ENCODE assay signal across 16 cellular contexts in the genomic region with DNA sequence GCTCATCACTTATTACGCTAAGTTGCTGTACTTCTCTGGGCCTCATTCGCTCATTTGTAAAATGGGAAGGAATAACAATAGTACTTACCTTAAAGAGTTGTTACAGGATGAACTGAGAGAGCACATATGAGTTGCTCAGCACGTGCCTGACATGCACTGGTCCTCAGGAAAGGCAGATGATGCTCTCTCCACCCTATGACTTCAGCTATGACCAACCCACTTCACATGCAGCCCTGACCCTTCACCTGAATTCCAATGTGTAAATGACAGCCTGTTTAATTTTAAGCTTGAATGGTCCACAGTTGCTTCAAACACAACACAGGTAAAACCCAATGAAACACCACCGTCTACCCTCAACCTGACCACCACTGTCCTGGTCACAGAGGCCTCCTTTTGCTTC. TPM values are rescaled to one million over a fixed set of nuclear protein-coding genes. Genes with fewer than 3 reads are reported as not detected.
DNase-seq lines count a peak whose midpoint lies in the region; ATAC-seq, FAIRE-seq and TF ChIP-seq lines count a peak whose summit lies in the region.
"Had no signal": no experiment of that assay in that cellular context is flagged by ENCODE, and none has a peak within 500 bp of the region (broad histone marks: within the 10 kb centered on the region; RNA-seq: fewer than 3 reads in every experiment).

No MANE protein-coding gene starts in this region.

- TF ChIP-seq RAD21 in HCT116 (IDR thresholded peaks at IDR 0.05; ENCODE audit: low read depth), result no peak

- no peaks in the 10 kb centered on the region for H3K27me3 Mint-ChIP-seq in Caco-2 (ENCODE audit: insufficient read depth, unreplicated experiment)
- H3K27me3 Mint-ChIP-seq: central memory CD8-positive, alpha-beta T cell had no signal

- H3K4me2 ChIP-seq in HCT116 (ENCODE audit: low read length), result peak overlapping the region; percentile 29
- no peak overlapping the region for H3K4me2 ChIP-seq in osteoblast (ENCODE audit: insufficient read depth, low read length)

- H3K79me2 ChIP-seq in HCT116 (ENCODE audit: insufficient read depth, low read length), result no peaks in the 10 kb centered on the region
- peaks cover 79% of the 10 kb centered on the region for H3K79me2 ChIP-seq in osteoblast (ENCODE audit: insufficient read depth, low read length)

- BruUV-seq in HCT116 (replicated peaks; lab: Mats Ljungman, UMichigan) (no TSS peak), Caco-2 (replicated peaks; lab: Mats Ljungman, UMichigan) (no TSS peak)

- H3K9me3 Mint-ChIP-seq in Caco-2 (ENCODE audit: unreplicated experiment), result no peaks in the 10 kb centered on the region
- H3K9me3 Mint-ChIP-seq: activated T-cell treated with anti-CD3 and anti-CD28 coated beads, Interleukin-2, amount 50 U/mL, for 4 hours; CD14-positive monocyte; central memory CD8-positive, alpha-beta T cell had no signal

- TF ChIP-seq CTCF in HCT116 (IDR thresholded peaks at IDR 0.05 in 2 of 3, conservative IDR thresholded peaks at IDR 0.05 in 1 of 3; ENCODE audit: borderline replicate concordance in 1 of 3, insufficient read depth in 1 of 3, low read depth in 2 of 3, low read length in 2 of 3) (no peak), osteoblast (IDR thresholded peaks at IDR 0.05; ENCODE audit: extremely low read depth, low read depth, low read length) (no peak), Caco-2 (IDR thresholded peaks at IDR 0.05; ENCODE audit: insufficient read depth in 1 of 2, low read depth in 1 of 2, low read length in 1 of 2, severe bottlenecking in 1 of 2, unreplicated experiment in 1 of 2) (no peak), GM10266 (IDR thresholded peaks at IDR 0.05; ENCODE audit: control insufficient read depth, insufficient read depth, low read depth, missing control alignments) (no peak)

- no peaks in the 10 kb centered on the region for H4K20me1 ChIP-seq in HCT116 (ENCODE audit: insufficient read depth)
- peaks cover 42% of the 10 kb centered on the region for H4K20me1 ChIP-seq in osteoblast (ENCODE audit: insufficient read depth, low read length)

- no peak overlapping the region for H3K9ac ChIP-seq in HCT116 (ENCODE audit: low read length)

- FAIRE-seq in RCC 7860 (lab: Jason Lieb, UNC), result no peak
- FAIRE-seq: endometrium, islet of Langerhans had no signal

- DNase-seq in HCT116 (ENCODE audit: low read depth, low spot score) (no peak), RCC 7860 (ENCODE audit: low spot score) (peak; percentile 41), fibroblast of peridontal ligament (ENCODE audit: extremely low read depth) (peak; percentile 37), osteoblast (ENCODE audit: insufficient read length, low spot score, missing footprints) (no peak), Caco-2 (no peak), GM10266 (ENCODE audit: extremely low spot score) (no peak), CD1c-positive myeloid dendritic cell (ENCODE audit: extremely low spot score) (no peak)
- no peak for DNase-seq in stimulated activated naive CD4-positive, alpha-beta T cell treated with Interleukin-2 at 50 U/mL for 16 hours (lab: John Stamatoyannopoulos, UW)
- DNase-seq: activated T-cell treated with anti-CD3 and anti-CD28 coated beads, Interleukin-2, amount 50 U/mL, for 4 hours; Karpas-422; NCI-H446; occipital lobe had no signal

- H3K27ac Mint-ChIP-seq in Caco-2 (ENCODE audit: unreplicated experiment), result no peak overlapping the region

- no peaks in the 10 kb centered on the region for H3K9me2 ChIP-seq in HCT116 (ENCODE audit: insufficient read depth)

- TF ChIP-seq POLR2A in HCT116 (IDR thresholded peaks at IDR 0.05; ENCODE audit: borderline replicate concordance, extremely low read depth, insufficient read depth, insufficient read length), result no peak

- H3K4me3 Mint-ChIP-seq in Caco-2 (ENCODE audit: unreplicated experiment), result no peak overlapping the region
- H3K4me3 Mint-ChIP-seq: activated T-cell treated with anti-CD3 and anti-CD28 coated beads, Interleukin-2, amount 50 U/mL, for 4 hours; CD14-positive monocyte; central memory CD8-positive, alpha-beta T cell had no signal

- H3K4me1 ChIP-seq in HCT116 (ENCODE audit: control insufficient read depth in 1 of 2, insufficient read depth in 2 of 2, low read length in 2 of 2) (peaks cover 48 to 72% of the 10 kb centered on the region in 2 experiments), osteoblast (ENCODE audit: insufficient read depth, low read length) (peaks cover 45% of the 10 kb centered on the region), Caco-2 (no peaks in the 10 kb centered on the region)

- peaks cover 13% of the 10 kb centered on the region for H3K4me1 Mint-ChIP-seq in Caco-2 (ENCODE audit: low read depth, unreplicated experiment)
- H3K4me1 Mint-ChIP-seq: central memory CD8-positive, alpha-beta T cell had no signal

- RAD21 ChIA-PET in HCT116 (lab: Charles Lee; ENCODE audit: low non-redundant PET in 1 of 2, low total read pairs in 2 of 2, uncharacterized antibody in 2 of 2, unreplicated experiment in 2 of 2), result no interaction called here

- CTCF ChIA-PET in HCT116 (lab: Charles Lee) (no interaction called here), Caco-2 (lab: Charles Lee) (no interaction called here)

- POLR2A ChIA-PET in HCT116 (lab: Charles Lee) (interaction anchor here (0.8 to 1.7 kb wide), 3 partner anchors 9 to 17 kb away, joined by 3 to 5 read pairs (median 4); no protein-coding TSS in a partner anchor), Caco-2 (lab: Charles Lee) (no interaction called here)

- no peak; the same call in 1 of the 2 replicates for ATAC-seq in HCT116
- ATAC-seq: activated T-cell treated with anti-CD3 and anti-CD28 coated beads, Interleukin-2, amount 50 U/mL, for 4 hours had no signal

- intact Hi-C loops in HCT116 (cut with micrococcal nuclease), result no loop called here
- intact Hi-C loops in Caco-2 (cut with micrococcal nuclease; ENCODE audit: unreplicated experiment), result no loop called here

- H3K27me3 ChIP-seq in HCT116 (ENCODE audit: insufficient read depth, low read length) (no peaks in the 10 kb centered on the region), osteoblast (ENCODE audit: insufficient read depth, low read length) (no peaks in the 10 kb centered on the region), Caco-2 (replicated peaks; ENCODE audit: control insufficient read depth, insufficient read depth, low read length) (no peaks in the 10 kb centered on the region)

- H3K36me3 Mint-ChIP-seq in Caco-2 (ENCODE audit: insufficient read depth, unreplicated experiment), result no peaks in the 10 kb centered on the region
- H3K36me3 Mint-ChIP-seq: CD14-positive monocyte had no signal

- H3K27ac ChIP-seq in HCT116 (ENCODE audit: low read depth, low read length) (no peak overlapping the region), osteoblast (ENCODE audit: low read depth, low read length) (peak overlapping the region; percentile 13)

- H3K4me3 ChIP-seq in HCT116 (replicated peaks in 1 of 2; ENCODE audit: low read depth in 1 of 2, low read length in 2 of 2), result no peak overlapping the region
- no peak overlapping the region for H3K4me3 ChIP-seq in osteoblast (ENCODE audit: insufficient read depth, low read length)
- no peak overlapping the region for H3K4me3 ChIP-seq in Caco-2 (ENCODE audit: low read depth, low read length)

- H2AFZ ChIP-seq in HCT116 (ENCODE audit: low read depth, low read length, poor library complexity, severe bottlenecking) (no peak overlapping the region), osteoblast (ENCODE audit: low read length) (no peak overlapping the region)

- H3K36me3 ChIP-seq in HCT116 (ENCODE audit: control insufficient read depth in 1 of 2, insufficient read depth in 2 of 2, low read length in 2 of 2), result no peaks in the 10 kb centered on the region
- H3K36me3 ChIP-seq in osteoblast (ENCODE audit: insufficient read depth, low read length), result no peaks in the 10 kb centered on the region
- H3K36me3 ChIP-seq in Caco-2 (ENCODE audit: control insufficient read depth, insufficient read depth, low read length), result no peaks in the 10 kb centered on the region

- H3K9me3 ChIP-seq in HCT116 (ENCODE audit: control insufficient read depth in 1 of 2, insufficient read depth in 1 of 2, low read depth in 1 of 2, low read length in 2 of 2) (no peaks in the 10 kb centered on the region), osteoblast (ENCODE audit: low read depth, low read length) (no peaks in the 10 kb centered on the region), Caco-2 (no peaks in the 10 kb centered on the region)

TF ChIP-seq in HCT116, 20 proteins besides CTCF, POLR2A, EP300 and RAD21 (continues in another document):
- no peak for TF ChIP-seq ZFX (IDR thresholded peaks at IDR 0.05)
- TF ChIP-seq ZNF274 (IDR thresholded peaks at IDR 0.05; ENCODE audit: low read depth, low read length), result no peak
- TF ChIP-seq YY1 (IDR thresholded peaks at IDR 0.05; ENCODE audit: extremely low read depth, insufficient replicate concordance, low read depth, low read length), result no peak
- TF ChIP-seq JUND (IDR thresholded peaks at IDR 0.05), result no peak
- TF ChIP-seq EGR1 (IDR thresholded peaks at IDR 0.05; ENCODE audit: low read depth), result no peak
- TF ChIP-seq CEBPB (IDR thresholded peaks at IDR 0.05; ENCODE audit: low read depth), result no peak
- TF ChIP-seq TCF7L2 (IDR thresholded peaks at IDR 0.05; ENCODE audit: borderline replicate concordance, extremely low read depth, insufficient read depth, insufficient read length), result no peak
- TF ChIP-seq FOSL1 (IDR thresholded peaks at IDR 0.05; ENCODE audit: low read depth), result no peak
- TF ChIP-seq POLR2AphosphoS5 (IDR thresholded peaks at IDR 0.05; ENCODE audit: low read depth, low read length), result no peak
- TF ChIP-seq SP1 (IDR thresholded peaks at IDR 0.05; ENCODE audit: low read depth), result 0 out of 2 replicates have a peak, but pooled peaks have one; percentile 18
- TF ChIP-seq CBX3 (IDR thresholded peaks at IDR 0.05; ENCODE audit: low read depth), result 0 out of 2 replicates have a peak, but pooled peaks have one; percentile 56
- TF ChIP-seq, protein P1, sequence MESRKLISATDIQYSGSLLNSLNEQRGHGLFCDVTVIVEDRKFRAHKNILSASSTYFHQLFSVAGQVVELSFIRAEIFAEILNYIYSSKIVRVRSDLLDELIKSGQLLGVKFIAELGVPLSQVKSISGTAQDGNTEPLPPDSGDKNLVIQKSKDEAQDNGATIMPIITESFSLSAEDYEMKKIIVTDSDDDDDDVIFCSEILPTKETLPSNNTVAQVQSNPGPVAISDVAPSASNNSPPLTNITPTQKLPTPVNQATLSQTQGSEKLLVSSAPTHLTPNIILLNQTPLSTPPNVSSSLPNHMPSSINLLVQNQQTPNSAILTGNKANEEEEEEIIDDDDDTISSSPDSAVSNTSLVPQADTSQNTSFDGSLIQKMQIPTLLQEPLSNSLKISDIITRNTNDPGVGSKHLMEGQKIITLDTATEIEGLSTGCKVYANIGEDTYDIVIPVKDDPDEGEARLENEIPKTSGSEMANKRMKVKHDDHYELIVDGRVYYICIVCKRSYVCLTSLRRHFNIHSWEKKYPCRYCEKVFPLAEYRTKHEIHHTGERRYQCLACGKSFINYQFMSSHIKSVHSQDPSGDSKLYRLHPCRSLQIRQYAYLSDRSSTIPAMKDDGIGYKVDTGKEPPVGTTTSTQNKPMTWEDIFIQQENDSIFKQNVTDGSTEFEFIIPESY (IDR thresholded peaks at IDR 0.05; ENCODE audit: extremely low read depth, insufficient replicate concordance, low read length), result no peak
- no peak for TF ChIP-seq ELF1 (IDR thresholded peaks at IDR 0.05; ENCODE audit: borderline replicate concordance, low read depth)

RNA-seq across cellular contexts. Expression of a gene that starts 32.9 kb away (rescaled TPM):
- total RNA-seq in HCT116 (2021; ENCODE audit: unreplicated experiment), result 105 TPM
- 158 and 173 TPM in 2 replicates for polyA plus RNA-seq in HCT116 (2012)
- total RNA-seq in osteoblast, result 48.0 and 48.9 TPM in 2 replicates
- total RNA-seq in Caco-2 (2022), result 58.6 and 59.0 TPM in 2 replicates

Comparison
In these comparisons a context has a peak if more than half of its experiments do, and no peak if none do; other contexts are left out.
1. DNase-seq: peak in RCC 7860 (single experiment) and fibroblast of peridontal ligament (single experiment); none in HCT116 (single experiment), osteoblast (single experiment), Caco-2 (0 of 2), GM10266 (single experiment), CD1c-positive myeloid dendritic cell (single experiment) and stimulated activated naive CD4-positive, alpha-beta T cell treated with Interleukin-2 at 50 U/mL for 16 hours (single experiment).